In genomic region chr9:99807276-99807852, GRCh38 we compare ENCODE assay signal across 7 cellular contexts. TPM values are rescaled to one million over a fixed set of nuclear protein-coding genes. Genes with fewer than 3 reads are reported as not detected.
DNase-seq lines count a peak whose midpoint lies in the region; ATAC-seq and TF ChIP-seq lines count a peak whose summit lies in the region.

No MANE protein-coding gene starts in this region.

- H3K4me3 ChIP-seq in thoracic aorta = no peak overlapping the region

- peaks cover 0 to 6% of the 10 kb centered on the region in 2 donors for H3K4me1 ChIP-seq in thoracic aorta (ENCODE audit: control insufficient read depth in 1 of 2, low read depth in 2 of 2)

- POLR2A ChIA-PET in GM10248 (lab: Yijun Ruan, JAX) = no interaction called here
- POLR2A ChIA-PET in activated CD4-positive, alpha-beta T cell treated with anti-CD3 and anti-CD28 coated beads, Interleukin-2, amount 10 ng/mL, durations not matched to agents 7 days and 5 days (lab: Charles Lee) = no interaction called here

- no peak overlapping the region for H3K4me3 Mint-ChIP-seq in activated CD4-positive, alpha-beta T cell treated with anti-CD3 and anti-CD28 coated beads, Interleukin-2, amount 10 ng/mL, durations not matched to agents 7 days and 5 days
- H3K4me3 Mint-ChIP-seq in endothelial cell (ENCODE audit: unreplicated experiment) = no peak overlapping the region

- no peak overlapping the region for H3K27ac ChIP-seq in thoracic aorta

- CTCF ChIA-PET in GM10248 (lab: Yijun Ruan, JAX) = no interaction called here
- CTCF ChIA-PET in activated CD4-positive, alpha-beta T cell treated with anti-CD3 and anti-CD28 coated beads, Interleukin-2, amount 10 ng/mL, durations not matched to agents 7 days and 5 days (lab: Charles Lee) = no interaction called here

- H3K9me3 Mint-ChIP-seq in activated CD4-positive, alpha-beta T cell treated with anti-CD3 and anti-CD28 coated beads, Interleukin-2, amount 10 ng/mL, durations not matched to agents 7 days and 5 days = no peaks in the 10 kb centered on the region
- H3K9me3 Mint-ChIP-seq in endothelial cell (ENCODE audit: unreplicated experiment) = no peaks in the 10 kb centered on the region

- peak; percentile 55 for ATAC-seq in HG02759 (IDR thresholded peaks at IDR 0.05; ENCODE audit: unreplicated experiment)
- no peak for ATAC-seq in thoracic aorta (ENCODE audit: insufficient number of reproducible peaks, low FRiP score, low read depth)

- no peaks in the 10 kb centered on the region for H3K36me3 ChIP-seq in thoracic aorta

- no peaks in the 10 kb centered on the region for H3K36me3 Mint-ChIP-seq in activated CD4-positive, alpha-beta T cell treated with anti-CD3 and anti-CD28 coated beads, Interleukin-2, amount 10 ng/mL, durations not matched to agents 7 days and 5 days (ENCODE audit: low read depth)
- H3K36me3 Mint-ChIP-seq in endothelial cell (ENCODE audit: low read depth, unreplicated experiment) = no peaks in the 10 kb centered on the region

- no peak overlapping the region for H3K27ac Mint-ChIP-seq in activated CD4-positive, alpha-beta T cell treated with anti-CD3 and anti-CD28 coated beads, Interleukin-2, amount 10 ng/mL, durations not matched to agents 7 days and 5 days
- H3K27ac Mint-ChIP-seq in endothelial cell (ENCODE audit: unreplicated experiment) = no peak overlapping the region

- no peaks in the 10 kb centered on the region for H3K27me3 Mint-ChIP-seq in activated CD4-positive, alpha-beta T cell treated with anti-CD3 and anti-CD28 coated beads, Interleukin-2, amount 10 ng/mL, durations not matched to agents 7 days and 5 days
- no peaks in the 10 kb centered on the region for H3K27me3 Mint-ChIP-seq in endothelial cell (ENCODE audit: unreplicated experiment)

- peak; percentile 69 for DNase-seq in GM10248 (ENCODE audit: extremely low spot score)
- peak; percentile 42 for DNase-seq in NCI-H2227 treated with DMSO at 0.1 percent for 48 hours (lab: John Stamatoyannopoulos, UW)
- DNase-seq in activated CD4-positive, alpha-beta T cell treated with anti-CD3 and anti-CD28 coated beads, Interleukin-2, amount 10 ng/mL, durations not matched to agents 7 days and 5 days = peak; percentile 74
- DNase-seq in endothelial cell (ENCODE audit: low spot score) = peak; percentile 68
- DNase-seq in mucosa of gallbladder (ENCODE audit: low spot score) = peak; percentile 64
- DNase-seq in thoracic aorta (ENCODE audit: low spot score) = peak; percentile 28

- peak; percentile 66 for TF ChIP-seq CTCF in GM10248 (IDR thresholded peaks at IDR 0.05; ENCODE audit: control extremely low read depth, extremely low read depth, low read depth, missing control alignments)
- TF ChIP-seq CTCF in endothelial cell (IDR thresholded peaks at IDR 0.05; ENCODE audit: unreplicated experiment) = peak; percentile 87
- TF ChIP-seq CTCF in thoracic aorta (IDR thresholded peaks at IDR 0.05) = peak; percentile 65

- no peaks in the 10 kb centered on the region for H3K9me3 ChIP-seq in thoracic aorta

- H3K4me1 Mint-ChIP-seq in activated CD4-positive, alpha-beta T cell treated with anti-CD3 and anti-CD28 coated beads, Interleukin-2, amount 10 ng/mL, durations not matched to agents 7 days and 5 days = peaks cover 17% of the 10 kb centered on the region
- peaks cover 13% of the 10 kb centered on the region for H3K4me1 Mint-ChIP-seq in endothelial cell (ENCODE audit: unreplicated experiment)

- no peaks in the 10 kb centered on the region for H3K27me3 ChIP-seq in thoracic aorta (replicated peaks; ENCODE audit: insufficient read depth)

RNA-seq across cellular contexts. Expression of gene NR4A3, which starts 14.3 kb away (rescaled TPM):
- total RNA-seq in activated CD4-positive, alpha-beta T cell treated with anti-CD3 and anti-CD28 coated beads, Interleukin-2, amount 10 ng/mL, durations not matched to agents 7 days and 5 days = under 1 TPM; 0.17 to 0.29 TPM
- total RNA-seq in endothelial cell (ENCODE audit: unreplicated experiment) = 0.18 TPM
- total RNA-seq in mucosa of gallbladder = 7.5 TPM
- 10 to 100 TPM in 1 of 2 donors, 1 to 10 TPM in 1; 9.7 to 36.9 TPM for total RNA-seq in thoracic aorta
